ENCODE assay signal across 35 cellular contexts in the genomic region with DNA sequence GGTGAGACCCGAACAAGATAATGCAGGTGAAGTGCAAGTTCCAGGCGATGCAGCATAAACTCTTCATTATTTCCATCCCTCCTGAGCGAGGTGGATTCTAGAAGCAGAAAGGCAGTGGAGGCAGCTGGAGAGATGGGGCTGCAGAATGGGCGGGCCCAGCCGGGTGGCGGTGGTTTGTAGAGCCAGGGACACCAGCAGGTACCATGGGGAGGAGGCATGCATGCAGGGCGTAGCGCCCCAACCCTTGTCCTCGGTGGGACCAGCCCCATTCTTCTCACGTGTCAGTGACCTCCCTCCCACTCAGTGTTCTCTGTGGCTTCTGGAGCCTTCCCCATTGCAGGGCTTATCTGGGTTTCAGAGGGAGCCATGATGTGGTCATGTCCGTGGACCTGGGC. TPM values are rescaled to one million over a fixed set of nuclear protein-coding genes. Genes with fewer than 3 reads are reported as not detected.
"Had no signal": no experiment of that assay in that cellular context is flagged by ENCODE, and none has a peak within 500 bp of the region (broad histone marks: within the 10 kb centered on the region; RNA-seq: fewer than 3 reads in every experiment).

No MANE protein-coding gene starts in this region.

- H3K27ac Mint-ChIP-seq: activated CD4-positive, alpha-beta memory T cell treated with anti-CD3 and anti-CD28 coated beads, Interleukin-2, amount 10 ng/mL, durations not matched to agents 7 days and 5 days; activated CD8-positive, alpha-beta memory T cell treated with anti-CD3 and anti-CD28 coated beads, Interleukin-2, amount 10 ng/mL, durations not matched to agents 7 days and 5 days; activated naive CD4-positive, alpha-beta T cell treated with anti-CD3 and anti-CD28 coated beads, Interleukin-2, amount 10 ng/mL, durations not matched to agents 7 days and 5 days; activated naive CD8-positive, alpha-beta T cell; activated naive CD8-positive, alpha-beta T cell treated with anti-CD3 and anti-CD28 coated beads, Interleukin-2, amount 50 U/mL, for 24 hours had no signal

- H3K9me3 Mint-ChIP-seq: activated CD4-positive, alpha-beta memory T cell treated with anti-CD3 and anti-CD28 coated beads, Interleukin-2, amount 10 ng/mL, durations not matched to agents 7 days and 5 days; activated naive CD4-positive, alpha-beta T cell treated with anti-CD3 and anti-CD28 coated beads, Interleukin-2, amount 10 ng/mL, durations not matched to agents 7 days and 5 days; activated naive CD8-positive, alpha-beta T cell treated with anti-CD3 and anti-CD28 coated beads, Interleukin-2, amount 50 U/mL, for 24 hours; brain had no signal

- H3K36me3 ChIP-seq: WERI-Rb-1 had no signal

- DNase-seq: activated CD4-positive, alpha-beta memory T cell treated with anti-CD3 and anti-CD28 coated beads, Interleukin-2, amount 10 ng/mL, durations not matched to agents 7 days and 5 days; activated CD4-positive, alpha-beta T cell treated with anti-CD3 and anti-CD28 coated beads for 1 hour; activated CD4-positive, alpha-beta T cell treated with anti-CD3 and anti-CD28 coated beads for 48 hours; activated CD4-positive, CD25-positive, alpha-beta regulatory T cell; activated CD8-positive, alpha-beta memory T cell treated with anti-CD3 and anti-CD28 coated beads for 24 hours; activated CD8-positive, alpha-beta memory T cell treated with anti-CD3 and anti-CD28 coated beads, Interleukin-2, amount 10 ng/mL, durations not matched to agents 7 days and 5 days; activated CD8-positive, alpha-beta memory T cell treated with anti-CD3 and anti-CD28 coated beads, Interleukin-2, amount 50 U/mL, for 48 hours; activated effector memory CD4-positive, alpha-beta T cell treated with Interleukin-2 at 50 U/mL for 16 hours; activated naive CD4-positive, alpha-beta T cell treated with anti-CD3 and anti-CD28 coated beads, Interleukin-2, amount 10 ng/mL, durations not matched to agents 7 days and 5 days; activated naive CD8-positive, alpha-beta T cell treated with anti-CD3 and anti-CD28 coated beads, Interleukin-2, amount 50 U/mL, for 24 hours; activated T-cell treated with anti-CD3 and anti-CD28 coated beads, Interleukin-2, amount 50 U/mL, for 48 hours; anterior cingulate cortex; central memory CD4-positive, alpha-beta T cell; NCI-H1105 treated with DMSO at 0.1 percent for 48 hours; NCI-H1436; NCI-H1694; NCI-H1930; NCI-H2081 treated with DMSO at 0.1 percent for 48 hours; NCI-H510A; NCI-H526; NCI-H748 treated with DMSO at 0.1 percent for 48 hours; NK-92 treated with Interleukin-12 subunit alpha and Interleukin-12 subunit beta, amount 100 ng/mL, for 24 hours; PC-9; Right ventricle myocardium superior; SW 1271; T-helper 1 cell; T-helper 2 cell; T-helper 9 cell; WERI-Rb-1 had no signal

- H3K36me3 Mint-ChIP-seq: activated CD8-positive, alpha-beta memory T cell treated with anti-CD3 and anti-CD28 coated beads, Interleukin-2, amount 10 ng/mL, durations not matched to agents 7 days and 5 days; activated naive CD4-positive, alpha-beta T cell treated with anti-CD3 and anti-CD28 coated beads, Interleukin-2, amount 10 ng/mL, durations not matched to agents 7 days and 5 days; activated naive CD8-positive, alpha-beta T cell; brain had no signal

- H2AFZ ChIP-seq: PC-9 had no signal

- H3K27ac ChIP-seq: PC-9, RWPE1, WERI-Rb-1 had no signal

- ATAC-seq: activated CD8-positive, alpha-beta memory T cell treated with anti-CD3 and anti-CD28 coated beads, Interleukin-2, amount 10 ng/mL, durations not matched to agents 7 days and 5 days; activated naive CD8-positive, alpha-beta T cell treated with anti-CD3 and anti-CD28 coated beads, Interleukin-2, amount 50 U/mL, for 24 hours had no signal

- H3K4me3 Mint-ChIP-seq: activated CD4-positive, alpha-beta memory T cell treated with anti-CD3 and anti-CD28 coated beads, Interleukin-2, amount 10 ng/mL, durations not matched to agents 7 days and 5 days; activated CD8-positive, alpha-beta memory T cell treated with anti-CD3 and anti-CD28 coated beads, Interleukin-2, amount 10 ng/mL, durations not matched to agents 7 days and 5 days; activated naive CD4-positive, alpha-beta T cell treated with anti-CD3 and anti-CD28 coated beads, Interleukin-2, amount 10 ng/mL, durations not matched to agents 7 days and 5 days; activated naive CD8-positive, alpha-beta T cell; activated naive CD8-positive, alpha-beta T cell treated with anti-CD3 and anti-CD28 coated beads, Interleukin-2, amount 50 U/mL, for 24 hours; brain had no signal

- H3K4me1 Mint-ChIP-seq: activated CD4-positive, alpha-beta memory T cell treated with anti-CD3 and anti-CD28 coated beads, Interleukin-2, amount 10 ng/mL, durations not matched to agents 7 days and 5 days; activated CD8-positive, alpha-beta memory T cell treated with anti-CD3 and anti-CD28 coated beads, Interleukin-2, amount 10 ng/mL, durations not matched to agents 7 days and 5 days; activated naive CD4-positive, alpha-beta T cell treated with anti-CD3 and anti-CD28 coated beads, Interleukin-2, amount 10 ng/mL, durations not matched to agents 7 days and 5 days; activated naive CD8-positive, alpha-beta T cell treated with anti-CD3 and anti-CD28 coated beads, Interleukin-2, amount 50 U/mL, for 24 hours had no signal

- H3K4me3 ChIP-seq: PC-9 had no signal

- H3K4me2 ChIP-seq: PC-9 had no signal

- H3K27me3 Mint-ChIP-seq: activated CD4-positive, alpha-beta memory T cell treated with anti-CD3 and anti-CD28 coated beads, Interleukin-2, amount 10 ng/mL, durations not matched to agents 7 days and 5 days; activated naive CD4-positive, alpha-beta T cell treated with anti-CD3 and anti-CD28 coated beads, Interleukin-2, amount 10 ng/mL, durations not matched to agents 7 days and 5 days had no signal

RNA-seq across cellular contexts. Expression of gene MPPED1, which starts 38.0 kb away (rescaled TPM):
- total RNA-seq: activated CD4-positive, alpha-beta memory T cell treated with anti-CD3 and anti-CD28 coated beads, Interleukin-2, amount 10 ng/mL, durations not matched to agents 7 days and 5 days; activated CD8-positive, alpha-beta memory T cell treated with anti-CD3 and anti-CD28 coated beads, Interleukin-2, amount 10 ng/mL, durations not matched to agents 7 days and 5 days; bronchial epithelial cell; MCF 10A; OCI-LY7; PC-9; Right ventricle myocardium superior had no signal
